1 cellular context compared by ENCODE assay signal in genomic region chr4:69760455-69760854, GRCh38.
TF ChIP-seq lines count a peak whose summit lies in the region.

TSS of gene SULT1B1 (minus strand) at chr4:69760620. CDS start at chr4:69755217, 5,403 bp downstream.

TF ChIP-seq in GM12878, 131 proteins besides CTCF, POLR2A, EP300 and RAD21 (continued from another document):
- TF ChIP-seq REST (IDR thresholded peaks at IDR 0.05; ENCODE audit: low read depth, low read length) (no peak), BACH1 (IDR thresholded peaks at IDR 0.05; ENCODE audit: borderline replicate concordance) (no peak), MYB (IDR thresholded peaks at IDR 0.05; ENCODE audit: borderline replicate concordance, low read depth, low read length) (no peak), JUNB (IDR thresholded peaks at IDR 0.05) (no peak), POU2F2 (IDR thresholded peaks at IDR 0.05; ENCODE audit: borderline replicate concordance, low read depth, low read length) (no peak), TCF7 (IDR thresholded peaks at IDR 0.05; ENCODE audit: borderline replicate concordance) (no peak), SREBF1 (IDR thresholded peaks at IDR 0.05; ENCODE audit: low read length) (no peak), RUNX3 (IDR thresholded peaks at IDR 0.05; ENCODE audit: low read length) (no peak), MTA2 (IDR thresholded peaks at IDR 0.05; ENCODE audit: low read depth) (no peak), CEBPZ (IDR thresholded peaks at IDR 0.05; ENCODE audit: low read depth, low read length) (no peak), POLR2AphosphoS5 (IDR thresholded peaks at IDR 0.05; ENCODE audit: low read length) (no peak)
